In genomic region chr1:28642847-28643635, GRCh38 we compare ENCODE assay signal across 8 cellular contexts. TPM values are rescaled to one million over a fixed set of nuclear protein-coding genes. Genes with fewer than 3 reads are reported as not detected.
A peak's percentile ranks its signal among the peaks of the same experiment; 100 is the strongest.
DNase-seq lines count a peak whose midpoint lies in the region; ATAC-seq and TF ChIP-seq lines count a peak whose summit lies in the region.

Gene TAF12 (minus strand): TSS chr1:28643067. CDS start chr1:28622081, 20,986 bp downstream.

- H3K36me3 Mint-ChIP-seq in WTC11 = no peaks in the 10 kb centered on the region

- peak; percentile 31; the same call in 1 of the 2 replicates for TF ChIP-seq CTCF in WTC11 (IDR thresholded peaks at IDR 0.05)
- TF ChIP-seq CTCF in cardiac fibroblast (IDR thresholded peaks at IDR 0.05; ENCODE audit: low read depth, low read length) = no peak

- peak; percentile 81 for ATAC-seq in GM18907 (IDR thresholded peaks at IDR 0.05; ENCODE audit: unreplicated experiment)
- peak; percentile 75 for ATAC-seq in HG03159 (IDR thresholded peaks at IDR 0.05; ENCODE audit: unreplicated experiment)
- ATAC-seq in WTC11 = peak; percentile 88

- POLR2A ChIA-PET in WTC11 (lab: Charles Lee) = interaction anchor here (0.6 to 2.3 kb wide), 16 partner anchors 23 to 1572 kb away, joined by 3 to 15 read pairs (median 4); partner anchors contain the start of genes ATP5IF1, GMEB1, RAB42 and YTHDF2

- H3K4me3 ChIP-seq in cardiac fibroblast (replicated peaks in 1 of 2; ENCODE audit: low read depth in 2 of 2, low read length in 2 of 2) = peak within 1 kb of the TSS; percentile 73 to 85

- H3K27ac Mint-ChIP-seq in WTC11 = peak within 1 kb of the TSS; percentile 99

- H3K9me3 Mint-ChIP-seq in WTC11 = no peaks in the 10 kb centered on the region

- CTCF ChIA-PET in WTC11 (lab: Charles Lee) = interaction anchor here (0.6 to 2.8 kb wide), 6 partner anchors 93 to 314 kb away, joined by 3 to 19 read pairs (median 4); partner anchors contain the start of genes MED18 and YTHDF2

- peak; percentile 93 for DNase-seq in AG08396 (ENCODE audit: low spot score)
- peak; percentile 97 for DNase-seq in NCI-H2227 treated with DMSO at 0.1 percent for 48 hours (lab: John Stamatoyannopoulos, UW)
- DNase-seq in WTC11 (ENCODE audit: low spot score) = peak; percentile 91
- DNase-seq in cardiac fibroblast (ENCODE audit: low read depth in 2 of 2) = peak; percentile 95 to 97
- peak; percentile 97 for DNase-seq in iris pigment epithelial cell (ENCODE audit: low read depth)
- peak; percentile 89 for DNase-seq in stimulated activated CD4-positive, alpha-beta T cell treated with anti-CD3 and anti-CD28 coated beads, Interleukin-12 subunit alpha, Interleukin-12 subunit beta, amount 100 ng/mL, for 4 hours

- peak within 1 kb of the TSS; percentile 99 for H3K4me3 Mint-ChIP-seq in WTC11

- no peaks in the 10 kb centered on the region for H3K27me3 Mint-ChIP-seq in WTC11 (ENCODE audit: low read depth)

- H3K4me1 Mint-ChIP-seq in WTC11 = peaks cover 23% of the 10 kb centered on the region

TF ChIP-seq in WTC11, 78 proteins besides CTCF, POLR2A, EP300 and RAD21 (continues in another document):
- 0 out of 2 replicates have a peak, but pooled peaks have one; percentile 76 for TF ChIP-seq SMAD3 (CRISPR knock-in tag; IDR thresholded peaks at IDR 0.05; ENCODE audit: borderline replicate concordance)
- TF ChIP-seq ARID4B (CRISPR knock-in tag; IDR thresholded peaks at IDR 0.05; ENCODE audit: borderline replicate concordance) = peak; percentile 97
- TF ChIP-seq SMAD4 (CRISPR knock-in tag; IDR thresholded peaks at IDR 0.05) = no peak
- peak; percentile 65; the same call in 1 of the 2 replicates for TF ChIP-seq IRF1 (CRISPR knock-in tag; IDR thresholded peaks at IDR 0.05)
- peak; percentile 100 for TF ChIP-seq ETV6 (CRISPR knock-in tag; IDR thresholded peaks at IDR 0.05)
- TF ChIP-seq AR (CRISPR knock-in tag; IDR thresholded peaks at IDR 0.05) = no peak
- TF ChIP-seq ZNF219 (CRISPR knock-in tag; IDR thresholded peaks at IDR 0.05; ENCODE audit: borderline replicate concordance) = no peak
- no peak for TF ChIP-seq MLX (CRISPR knock-in tag; IDR thresholded peaks at IDR 0.05)
- TF ChIP-seq ZNF423 (CRISPR knock-in tag; IDR thresholded peaks at IDR 0.05) = no peak
- no peak for TF ChIP-seq TEAD4 (CRISPR knock-in tag; IDR thresholded peaks at IDR 0.05)
- TF ChIP-seq NR3C1 (CRISPR knock-in tag; conservative IDR thresholded peaks at IDR 0.05; ENCODE audit: low read depth) = no peak
- peak; percentile 98; the same call in 1 of the 2 replicates for TF ChIP-seq KAT7 (CRISPR knock-in tag; IDR thresholded peaks at IDR 0.05; ENCODE audit: borderline replicate concordance)
- no peak for TF ChIP-seq PRDM15 (CRISPR knock-in tag; IDR thresholded peaks at IDR 0.05)
- no peak for TF ChIP-seq CREB1 (CRISPR knock-in tag; IDR thresholded peaks at IDR 0.05)
- TF ChIP-seq GRHL2 (CRISPR knock-in tag; IDR thresholded peaks at IDR 0.05; ENCODE audit: insufficient replicate concordance, severe bottlenecking) = no peak

RNA-seq across cellular contexts. Expression of gene TAF12, which starts in this region (rescaled TPM):
- 18.6 to 23.3 TPM (median 22.1 TPM) in 3 replicates for total RNA-seq in WTC11 (2021)

Comparison
In these comparisons a context has a peak if more than half of its experiments do, and no peak if none do; other contexts are left out.
1. Peak in every context shown above with its lines: DNase-seq, ATAC-seq and H3K4me3 ChIP-seq.